ENCODE assay signal across 30 cellular contexts in the genomic region with DNA sequence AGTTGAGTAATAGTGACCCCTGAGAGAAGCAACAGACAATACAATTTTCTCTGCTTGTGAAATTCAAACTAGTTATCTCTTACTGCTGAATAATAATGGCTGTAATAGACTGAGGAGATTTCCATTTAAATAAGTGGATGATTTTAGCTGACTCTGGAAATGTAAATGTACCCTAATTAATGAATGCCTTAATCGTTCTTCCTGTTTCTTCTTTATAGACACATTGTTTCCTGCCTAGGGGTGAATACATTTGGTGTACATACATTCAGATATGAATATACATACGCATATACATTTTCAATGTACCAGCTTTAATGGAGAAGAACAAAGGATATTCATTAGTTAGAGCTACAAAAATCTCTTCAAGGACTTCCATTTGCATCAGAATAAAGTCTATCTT.
"Had no signal": no experiment of that assay in that cellular context is flagged by ENCODE, and none has a peak within 500 bp of the region (broad histone marks: within the 10 kb centered on the region; RNA-seq: fewer than 3 reads in every experiment).

No MANE protein-coding gene starts in this region.

- H3K36me3 Mint-ChIP-seq: naive thymus-derived CD4-positive, alpha-beta T cell; natural killer cell; neural progenitor cell; stimulated activated effector memory CD8-positive, alpha-beta T cell treated with anti-CD3 and anti-CD28 coated beads, Interleukin-12 subunit alpha, Interleukin-12 subunit beta, amount 100 ng/mL, for 72 hours; stimulated activated naive B cell treated with anti-CD40 and anti-IgM and Interleukin-4, amounts not matched to agents 10 μg/mL and 1 μg/mL and 100 μg/mL, for 72 hours had no signal

- DNase-seq: naive thymus-derived CD4-positive, alpha-beta T cell; natural killer cell; occipital lobe; ovary; posterior cingulate gyrus; psoas muscle; right cardiac atrium; right lobe of liver; sigmoid colon; spleen; stimulated activated CD4-positive, alpha-beta T cell treated with anti-CD3 and anti-CD28 coated beads, Interleukin-12 subunit alpha, Interleukin-12 subunit beta, amount 100 ng/mL, for 4 hours; stimulated activated CD4-positive, alpha-beta T cell treated with anti-CD3 and anti-CD28 coated beads, Interleukin-1b, Interleukin-23, amount 100 ng/mL, for 48 hours; stimulated activated CD4-positive, alpha-beta T cell treated with anti-CD3 and anti-CD28 coated beads, Interleukin-4, amount 100 ng/mL, for 24 hours; stimulated activated naive B cell treated with anti-CD40 and anti-IgM and Interleukin-4, amounts not matched to agents 10 μg/mL and 1 μg/mL and 100 μg/mL, for 72 hours; stimulated activated naive CD4-positive, alpha-beta T cell treated with Interleukin-2 at 50 U/mL for 16 hours; stomach; thyroid gland; trophoblast cell; upper lobe of left lung had no signal

- H3K79me2 ChIP-seq: parathyroid adenoma had no signal

- H3K27me3 Mint-ChIP-seq: naive thymus-derived CD4-positive, alpha-beta T cell; progenitor cell of endocrine pancreas; stimulated activated naive B cell treated with anti-CD40 and anti-IgM and Interleukin-4, amounts not matched to agents 10 μg/mL and 1 μg/mL and 100 μg/mL, for 72 hours; stimulated activated naive CD8-positive, alpha-beta T cell treated with anti-CD3 and anti-CD28 coated beads, Interleukin-15, Interleukin-2, amounts not matched to agents 100 ng/mL and 50 ng/mL, for 24 hours had no signal

- H3K4me1 Mint-ChIP-seq: naive thymus-derived CD4-positive, alpha-beta T cell; natural killer cell; nephron; stimulated activated effector memory CD8-positive, alpha-beta T cell treated with anti-CD3 and anti-CD28 coated beads, Interleukin-12 subunit alpha, Interleukin-12 subunit beta, amount 100 ng/mL, for 72 hours; stimulated activated naive B cell treated with anti-CD40 and anti-IgM and Interleukin-4, amounts not matched to agents 10 μg/mL and 1 μg/mL and 100 μg/mL, for 72 hours had no signal

- H3K27ac Mint-ChIP-seq: naive thymus-derived CD4-positive, alpha-beta T cell; natural killer cell; nephron; neural progenitor cell; progenitor cell of endocrine pancreas; stimulated activated effector memory CD8-positive, alpha-beta T cell treated with anti-CD3 and anti-CD28 coated beads, Interleukin-12 subunit alpha, Interleukin-12 subunit beta, amount 100 ng/mL, for 72 hours; stimulated activated naive B cell treated with anti-CD40 and anti-IgM and Interleukin-4, amounts not matched to agents 10 μg/mL and 1 μg/mL and 100 μg/mL, for 72 hours; stimulated activated naive CD8-positive, alpha-beta T cell treated with anti-CD3 and anti-CD28 coated beads, Interleukin-15, Interleukin-2, amounts not matched to agents 100 ng/mL and 50 ng/mL, for 24 hours had no signal

- H3K27me3 ChIP-seq: neural progenitor cell, ovary, right lobe of liver, sigmoid colon, spleen, stomach, thyroid gland, tibial nerve, upper lobe of left lung, vagina had no signal

- FAIRE-seq: urothelium cell line had no signal

- H2AFZ ChIP-seq: neural progenitor cell, parathyroid adenoma had no signal

- H3K4me2 ChIP-seq: neural progenitor cell, smooth muscle cell had no signal

- H3K36me3 ChIP-seq: neural progenitor cell, ovary, right lobe of liver, sigmoid colon, spleen, stomach, thoracic aorta, thyroid gland, tibial nerve, upper lobe of left lung, vagina had no signal

- H3K4me3 Mint-ChIP-seq: naive thymus-derived CD4-positive, alpha-beta T cell; natural killer cell; nephron; neural progenitor cell; stimulated activated effector memory CD8-positive, alpha-beta T cell treated with anti-CD3 and anti-CD28 coated beads, Interleukin-12 subunit alpha, Interleukin-12 subunit beta, amount 100 ng/mL, for 72 hours; stimulated activated naive B cell treated with anti-CD40 and anti-IgM and Interleukin-4, amounts not matched to agents 10 μg/mL and 1 μg/mL and 100 μg/mL, for 72 hours; stimulated activated naive CD8-positive, alpha-beta T cell treated with anti-CD3 and anti-CD28 coated beads, Interleukin-15, Interleukin-2, amounts not matched to agents 100 ng/mL and 50 ng/mL, for 24 hours had no signal

- H3K4me3 ChIP-seq: neural progenitor cell, ovary, psoas muscle, right lobe of liver, sigmoid colon, smooth muscle cell, spleen, stomach, thoracic aorta, thyroid gland, tibial nerve, upper lobe of left lung, vagina had no signal

- ATAC-seq: naive thymus-derived CD4-positive, alpha-beta T cell; natural killer cell; psoas muscle; right cardiac atrium; right lobe of liver; stimulated activated effector memory CD8-positive, alpha-beta T cell treated with anti-CD3 and anti-CD28 coated beads, Interleukin-12 subunit alpha, Interleukin-12 subunit beta, amount 100 ng/mL, for 72 hours; stimulated activated naive B cell treated with anti-CD40 and anti-IgM and Interleukin-4, amounts not matched to agents 10 μg/mL and 1 μg/mL and 100 μg/mL, for 72 hours had no signal

- H3K27ac ChIP-seq: neural progenitor cell, ovary, parathyroid adenoma, psoas muscle, right lobe of liver, sigmoid colon, spleen, stomach, thoracic aorta, thyroid gland, tibial nerve, upper lobe of left lung, vagina had no signal

- H3K9me3 ChIP-seq: ovary, psoas muscle, right lobe of liver, sigmoid colon, spleen, stomach, thoracic aorta, thyroid gland, tibial nerve, upper lobe of left lung, vagina had no signal

- H3K9me3 Mint-ChIP-seq: nephron; stimulated activated naive CD8-positive, alpha-beta T cell treated with anti-CD3 and anti-CD28 coated beads, Interleukin-15, Interleukin-2, amounts not matched to agents 100 ng/mL and 50 ng/mL, for 24 hours had no signal

- H3K4me1 ChIP-seq: parathyroid adenoma, psoas muscle, right lobe of liver, sigmoid colon, spleen, stomach, thyroid gland, tibial nerve, upper lobe of left lung, vagina had no signal
